ENCODE assay signal across 11 cellular contexts in genomic region chr1:22831729-22832413, GRCh38.
DNase-seq lines count a peak whose midpoint lies in the region; ATAC-seq, FAIRE-seq and TF ChIP-seq lines count a peak whose summit lies in the region.
"Had no signal": no experiment of that assay in that cellular context is flagged by ENCODE, and none has a peak within 500 bp of the region (broad histone marks: within the 10 kb centered on the region; RNA-seq: fewer than 3 reads in every experiment).

No MANE protein-coding gene starts in this region.

- H3K27me3 ChIP-seq in AG04450 (ENCODE audit: control insufficient read depth, insufficient read depth, low read length) (no peaks in the 10 kb centered on the region), astrocyte (ENCODE audit: insufficient read depth, low read length) (no peaks in the 10 kb centered on the region), lower lobe of right lung (ENCODE audit: low read depth) (no peaks in the 10 kb centered on the region)
- H3K27me3 ChIP-seq: cardiac muscle cell had no signal

- FAIRE-seq in astrocyte (lab: Jason Lieb, UNC), result peak; percentile 94

- intact Hi-C loops in lower lobe of right lung (cut with DNase I), result no loop called here

- H3K9me3 ChIP-seq in AG04450 (ENCODE audit: control insufficient read depth, insufficient read depth, low read length) (no peaks in the 10 kb centered on the region), astrocyte (ENCODE audit: insufficient read depth, low read depth, low read length) (no peaks in the 10 kb centered on the region), lower lobe of right lung (no peaks in the 10 kb centered on the region)

- H3K4me3 ChIP-seq in AG04450 (ENCODE audit: low read depth, low read length) (no peak overlapping the region), astrocyte (ENCODE audit: insufficient read depth, low read depth, low read length) (no peak overlapping the region), lower lobe of right lung (no peak overlapping the region)
- H3K4me3 ChIP-seq: cardiac muscle cell had no signal

- CTCF ChIA-PET in AG04450 (lab: Charles Lee) (interaction anchor here (0.6 to 2.3 kb wide), 2 partner anchors 30 to 101 kb away, joined by 3 to 5 read pairs; no protein-coding TSS in a partner anchor), T-cell (lab: Charles Lee) (no interaction called here)

- no peaks in the 10 kb centered on the region for H3K36me3 Mint-ChIP-seq in astrocyte (ENCODE audit: low read depth, unreplicated experiment)
- no peaks in the 10 kb centered on the region for H3K36me3 Mint-ChIP-seq in T-cell
- H3K36me3 Mint-ChIP-seq: natural killer cell; stimulated activated naive B cell treated with anti-CD40 and anti-IgM and Interleukin-4, amounts not matched to agents 10 μg/mL and 1 μg/mL and 100 μg/mL, for 72 hours had no signal

- H3K9me3 Mint-ChIP-seq in astrocyte (ENCODE audit: unreplicated experiment), result no peaks in the 10 kb centered on the region
- H3K9me3 Mint-ChIP-seq in T-cell, result no peaks in the 10 kb centered on the region
- H3K9me3 Mint-ChIP-seq: natural killer cell; stimulated activated naive B cell treated with anti-CD40 and anti-IgM and Interleukin-4, amounts not matched to agents 10 μg/mL and 1 μg/mL and 100 μg/mL, for 72 hours had no signal

- H3K36me3 ChIP-seq in astrocyte (ENCODE audit: insufficient read depth, low read length) (no peaks in the 10 kb centered on the region), lower lobe of right lung (no peaks in the 10 kb centered on the region)
- H3K36me3 ChIP-seq: cardiac muscle cell had no signal

- peaks cover 4% of the 10 kb centered on the region for H3K79me2 ChIP-seq in astrocyte (ENCODE audit: insufficient read depth, low read length)

- peaks cover 15% of the 10 kb centered on the region for H4K20me1 ChIP-seq in astrocyte (ENCODE audit: insufficient read depth, low read length)

- H3K4me1 Mint-ChIP-seq in astrocyte (ENCODE audit: low read depth, unreplicated experiment), result peaks cover 40% of the 10 kb centered on the region
- no peaks in the 10 kb centered on the region for H3K4me1 Mint-ChIP-seq in T-cell
- H3K4me1 Mint-ChIP-seq: stimulated activated naive B cell treated with anti-CD40 and anti-IgM and Interleukin-4, amounts not matched to agents 10 μg/mL and 1 μg/mL and 100 μg/mL, for 72 hours had no signal

- peak overlapping the region; percentile 67 for H3K9ac ChIP-seq in astrocyte (ENCODE audit: low read length)

- H3K27ac Mint-ChIP-seq in astrocyte (ENCODE audit: unreplicated experiment), result no peak overlapping the region
- no peak overlapping the region for H3K27ac Mint-ChIP-seq in T-cell
- H3K27ac Mint-ChIP-seq: natural killer cell; stimulated activated naive B cell treated with anti-CD40 and anti-IgM and Interleukin-4, amounts not matched to agents 10 μg/mL and 1 μg/mL and 100 μg/mL, for 72 hours had no signal

- no peak overlapping the region for H3K4me3 Mint-ChIP-seq in astrocyte (ENCODE audit: unreplicated experiment)
- no peak overlapping the region for H3K4me3 Mint-ChIP-seq in T-cell
- H3K4me3 Mint-ChIP-seq: natural killer cell; stimulated activated naive B cell treated with anti-CD40 and anti-IgM and Interleukin-4, amounts not matched to agents 10 μg/mL and 1 μg/mL and 100 μg/mL, for 72 hours had no signal

- TF ChIP-seq CTCF in AG04450 (IDR thresholded peaks at IDR 0.05; ENCODE audit: low read depth, low read length) (no peak), astrocyte (IDR thresholded peaks at IDR 0.05; ENCODE audit: insufficient read depth, low read depth, low read length) (no peak), lower lobe of right lung (IDR thresholded peaks at IDR 0.05) (no peak)

- POLR2A ChIA-PET in AG04450 (lab: Yijun Ruan, JAX) (no interaction called here), T-cell (lab: Charles Lee) (no interaction called here)

- H3K27me3 Mint-ChIP-seq in astrocyte (ENCODE audit: low read depth, unreplicated experiment), result peaks cover 6% of the 10 kb centered on the region
- H3K27me3 Mint-ChIP-seq in T-cell, result peaks cover 10 to 21% of the 10 kb centered on the region in 2 donors

- ATAC-seq in lower lobe of right lung (peak; percentile 68 to 89), T-cell (replicated peaks in 1 of 4) (no peak), HG02678 (IDR thresholded peaks at IDR 0.05; ENCODE audit: unreplicated experiment) (no peak)

- H3K27ac ChIP-seq in AG04450 (ENCODE audit: low read depth, low read length), result peak overlapping the region; percentile 77
- H3K27ac ChIP-seq in astrocyte (ENCODE audit: low read depth, low read length), result peak overlapping the region; percentile 85
- H3K27ac ChIP-seq in lower lobe of right lung, result no peak overlapping the region
- H3K27ac ChIP-seq: cardiac muscle cell had no signal

- H3K4me1 ChIP-seq in astrocyte (ENCODE audit: insufficient read depth, low read length) (peaks cover 69% of the 10 kb centered on the region), lower lobe of right lung (peaks cover 6% of the 10 kb centered on the region)

- no peak overlapping the region for H2AFZ ChIP-seq in astrocyte (ENCODE audit: low read depth, low read length)

- DNase-seq in AG04450 (ENCODE audit: low read depth, low spot score) (peak; percentile 48), HPDE6-E6E7 (ENCODE audit: extremely low spot score) (peak; percentile 93), astrocyte (ENCODE audit: low read depth) (peak; percentile 94), lower lobe of right lung (peak; percentile 62), NCI-H2196 (lab: John Stamatoyannopoulos, UW; ENCODE audit: unreplicated experiment) (no peak), NCI-H1694 (lab: John Stamatoyannopoulos, UW) (no peak), T-cell (no peak)
- DNase-seq: natural killer cell; stimulated activated naive B cell treated with anti-CD40 and anti-IgM and Interleukin-4, amounts not matched to agents 10 μg/mL and 1 μg/mL and 100 μg/mL, for 72 hours had no signal

- peak overlapping the region; percentile 73 for H3K4me2 ChIP-seq in astrocyte (ENCODE audit: low read length)

Comparison
In these comparisons a context has a peak if more than half of its experiments do, and no peak if none do; other contexts are left out.
1. DNase-seq: peak in AG04450 (single experiment), HPDE6-E6E7 (single experiment), astrocyte (single experiment) and lower lobe of right lung (single experiment); none in NCI-H2196 (single experiment), NCI-H1694 (single experiment) and T-cell (0 of 34).
2. ATAC-seq: peak in lower lobe of right lung (2 of 2); none in T-cell (0 of 4) and HG02678 (single experiment).